Comparison of ENCODE assay signal across 1 cellular context in genomic region chr2:191611614-191612013, GRCh38.
TF ChIP-seq lines count a peak whose summit lies in the region.

No MANE protein-coding gene starts in this region.

TF ChIP-seq in GM12878, 131 proteins besides CTCF, POLR2A, EP300 and RAD21 (continued from another document and continues in another):
- peak; percentile 68 for TF ChIP-seq IKZF1 (conservative IDR thresholded peaks at IDR 0.05)
- TF ChIP-seq ATF7 (IDR thresholded peaks at IDR 0.05; ENCODE audit: low read depth) = peak; percentile 72; the same call in 1 of the 2 replicates
- TF ChIP-seq SIX5 (IDR thresholded peaks at IDR 0.05; ENCODE audit: low read depth, low read length, severe bottlenecking) = no peak
- peak; percentile 66 to 84 for TF ChIP-seq IKZF2 (IDR thresholded peaks at IDR 0.05)
- TF ChIP-seq YY1 (IDR thresholded peaks at IDR 0.05; ENCODE audit: low read depth, low read length) = no peak
- no peak for TF ChIP-seq E2F4 (IDR thresholded peaks at IDR 0.05; ENCODE audit: low read depth, low read length)
- no peak for TF ChIP-seq ZNF207 (IDR thresholded peaks at IDR 0.05; ENCODE audit: borderline replicate concordance)
- TF ChIP-seq E2F8 (IDR thresholded peaks at IDR 0.05; ENCODE audit: low read depth, partially characterized antibody) = no peak
- no peak for TF ChIP-seq NBN (IDR thresholded peaks at IDR 0.05)
- no peak for TF ChIP-seq ZBTB40 (IDR thresholded peaks at IDR 0.05; ENCODE audit: borderline replicate concordance)
- no peak for TF ChIP-seq REST (IDR thresholded peaks at IDR 0.05; ENCODE audit: low read depth, low read length)
- no peak for TF ChIP-seq FOS (IDR thresholded peaks at IDR 0.05; ENCODE audit: borderline replicate concordance, extremely low read depth, insufficient read length)
- no peak for TF ChIP-seq NR2C1 (IDR thresholded peaks at IDR 0.05)
- no peak for TF ChIP-seq ZNF274 (IDR thresholded peaks at IDR 0.05; ENCODE audit: insufficient read depth, insufficient read length)
- TF ChIP-seq STAT3 (IDR thresholded peaks at IDR 0.05; ENCODE audit: low read depth, low read length) = no peak
- no peak for TF ChIP-seq RCOR1 (conservative IDR thresholded peaks at IDR 0.05; ENCODE audit: low read depth, low read length)
- peak; percentile 72; the same call in 1 of the 2 replicates for TF ChIP-seq BCL11A (IDR thresholded peaks at IDR 0.05; ENCODE audit: low read depth, low read length)
- no peak for TF ChIP-seq ESRRA (IDR thresholded peaks at IDR 0.05; ENCODE audit: low read length)
- TF ChIP-seq NR2F1 (conservative IDR thresholded peaks at IDR 0.05) = no peak
- no peak for TF ChIP-seq MEF2B (IDR thresholded peaks at IDR 0.05; ENCODE audit: partially characterized antibody, poor library complexity, severe bottlenecking)
- TF ChIP-seq ATF3 (IDR thresholded peaks at IDR 0.05; ENCODE audit: borderline replicate concordance, extremely low read depth, low read depth, low read length) = no peak
- no peak for TF ChIP-seq BMI1 (IDR thresholded peaks at IDR 0.05; ENCODE audit: borderline replicate concordance)
- TF ChIP-seq DPF2 (IDR thresholded peaks at IDR 0.05) = peak; percentile 78
- TF ChIP-seq PBX3 (IDR thresholded peaks at IDR 0.05; ENCODE audit: insufficient replicate concordance, low read depth, low read length) = no peak
- TF ChIP-seq MTA3 (IDR thresholded peaks at IDR 0.05; ENCODE audit: borderline replicate concordance, low read length) = no peak
- TF ChIP-seq RAD51 (IDR thresholded peaks at IDR 0.05) = no peak
- TF ChIP-seq ZNF622 (IDR thresholded peaks at IDR 0.05) = no peak
- no peak for TF ChIP-seq USF1 (IDR thresholded peaks at IDR 0.05; ENCODE audit: borderline replicate concordance, extremely low read length, insufficient read depth, low read depth, low read length)
- no peak for TF ChIP-seq ZZZ3 (IDR thresholded peaks at IDR 0.05; ENCODE audit: control insufficient read depth, insufficient read length, low read depth)
- no peak for TF ChIP-seq USF2 (IDR thresholded peaks at IDR 0.05; ENCODE audit: borderline replicate concordance, low read depth, low read length)
- TF ChIP-seq BHLHE40 (IDR thresholded peaks at IDR 0.05; ENCODE audit: borderline replicate concordance in 1 of 2, low read depth in 2 of 2, low read length in 1 of 2) = peak in 1 of 2 experiments; percentile 25; a peak in 1 of 4 replicates
- no peak for TF ChIP-seq SIN3A (IDR thresholded peaks at IDR 0.05; ENCODE audit: low read depth, low read length)
- TF ChIP-seq PAX5 (IDR thresholded peaks at IDR 0.05; ENCODE audit: borderline replicate concordance, low read depth, low read length) = no peak
- peak; percentile 61 for TF ChIP-seq EED (IDR thresholded peaks at IDR 0.05; ENCODE audit: low read depth)
- TF ChIP-seq ZNF687 (IDR thresholded peaks at IDR 0.05) = no peak
- TF ChIP-seq ATF2 (IDR thresholded peaks at IDR 0.05; ENCODE audit: low read length) = peak; percentile 35; the same call in 1 of the 2 replicates
- no peak for TF ChIP-seq TARDBP (IDR thresholded peaks at IDR 0.05; ENCODE audit: borderline replicate concordance)
- no peak for TF ChIP-seq SMC3 (IDR thresholded peaks at IDR 0.05; ENCODE audit: borderline replicate concordance, low read length)
- no peak for TF ChIP-seq CHD4 (IDR thresholded peaks at IDR 0.05)
- no peak for TF ChIP-seq GABPA (IDR thresholded peaks at IDR 0.05; ENCODE audit: low read depth)
- TF ChIP-seq IRF4 (IDR thresholded peaks at IDR 0.05; ENCODE audit: low read depth, low read length) = peak; percentile 54; the same call in 1 of the 2 replicates
- no peak for TF ChIP-seq ZNF384 (IDR thresholded peaks at IDR 0.05; ENCODE audit: borderline replicate concordance, low read depth, low read length)
- peak; percentile 87 for TF ChIP-seq MTA2 (IDR thresholded peaks at IDR 0.05; ENCODE audit: low read depth)
